ENCODE assay signal across 11 cellular contexts in genomic region chr4:16893141-16893571, GRCh38. TPM values are rescaled to one million over a fixed set of nuclear protein-coding genes. Genes with fewer than 3 reads are reported as not detected.
DNase-seq lines count a peak whose midpoint lies in the region; ATAC-seq and TF ChIP-seq lines count a peak whose summit lies in the region.
"Had no signal": no experiment of that assay in that cellular context is flagged by ENCODE, and none has a peak within 500 bp of the region (broad histone marks: within the 10 kb centered on the region; RNA-seq: fewer than 3 reads in every experiment).

No MANE protein-coding gene starts in this region.

- CTCF ChIA-PET in AG04449 (lab: Yijun Ruan, JAX): interaction anchor here (0.6 to 2.8 kb wide), 6 partner anchors 10 to 431 kb away, joined by 3 to 10 read pairs (median 3); no protein-coding TSS in a partner anchor
- CTCF ChIA-PET in naive thymus-derived CD4-positive, alpha-beta T cell (lab: Charles Lee): interaction anchor here (0.6 kb wide), 1 partner anchor 555 kb away, joined by 6 read pairs; no protein-coding TSS in a partner anchor

- H3K79me2 ChIP-seq in GM23338 (replicated peaks; ENCODE audit: insufficient read depth): peaks cover 94% of the 10 kb centered on the region

- H3K27me3 ChIP-seq in GM23338 (ENCODE audit: insufficient read depth): no peaks in the 10 kb centered on the region
- no peaks in the 10 kb centered on the region for H3K27me3 ChIP-seq in naive thymus-derived CD4-positive, alpha-beta T cell (ENCODE audit: control insufficient read depth in 2 of 2, insufficient read depth in 2 of 2, low read length in 2 of 2)

- DNase-seq in AG04449 (ENCODE audit: low read depth, low spot score): no peak
- peak; percentile 24 for DNase-seq in GM23338 (ENCODE audit: low spot score)
- DNase-seq in chondrocyte (ENCODE audit: low spot score): no peak
- peak in 1 of 9 donors; percentile 7 for DNase-seq in naive thymus-derived CD4-positive, alpha-beta T cell
- DNase-seq in hepatic stellate cell (ENCODE audit: low spot score): no peak
- DNase-seq in NCI-H69 (lab: John Stamatoyannopoulos, UW): no peak
- no peak for DNase-seq in substantia nigra (lab: John Stamatoyannopoulos, UW)
- DNase-seq: activated CD8-positive, alpha-beta memory T cell treated with anti-CD3 and anti-CD28 coated beads, Interleukin-2, amount 50 U/mL, for 4 hours; midbrain; SJCRH30 had no signal

- peak overlapping the region; percentile 24 for H3K4me3 ChIP-seq in AG04449 (ENCODE audit: low read depth, low read length)
- H3K4me3 ChIP-seq in GM23338: peak overlapping the region; percentile 18; the same call in 1 of the 2 replicates
- H3K4me3 ChIP-seq in naive thymus-derived CD4-positive, alpha-beta T cell (ENCODE audit: low read length): no peak overlapping the region
- H3K4me3 ChIP-seq: SJCRH30 had no signal

- no peaks in the 10 kb centered on the region for H3K9me3 Mint-ChIP-seq in GM23338
- no peaks in the 10 kb centered on the region for H3K9me3 Mint-ChIP-seq in chondrocyte (ENCODE audit: low read depth)
- H3K9me3 Mint-ChIP-seq in naive thymus-derived CD4-positive, alpha-beta T cell: no peaks in the 10 kb centered on the region

- H3K36me3 ChIP-seq in GM23338 (ENCODE audit: insufficient read depth): no peaks in the 10 kb centered on the region
- no peaks in the 10 kb centered on the region for H3K36me3 ChIP-seq in naive thymus-derived CD4-positive, alpha-beta T cell (ENCODE audit: control insufficient read depth in 2 of 3, insufficient read depth in 3 of 3, low read length in 3 of 3)
- H3K36me3 ChIP-seq: SJCRH30 had no signal

- H3K9me2 ChIP-seq in GM23338 (ENCODE audit: insufficient read depth): no peaks in the 10 kb centered on the region

- H3K36me3 Mint-ChIP-seq in GM23338 (ENCODE audit: low read depth) (peaks cover 21% of the 10 kb centered on the region; the same call in 2 of the 3 replicates), chondrocyte (ENCODE audit: low read depth) (no peaks in the 10 kb centered on the region)
- no peaks in the 10 kb centered on the region for H3K36me3 Mint-ChIP-seq in naive thymus-derived CD4-positive, alpha-beta T cell

- peaks cover 74% of the 10 kb centered on the region for H3K4me1 ChIP-seq in GM23338 (ENCODE audit: insufficient read depth)
- H3K4me1 ChIP-seq in naive thymus-derived CD4-positive, alpha-beta T cell (ENCODE audit: control insufficient read depth in 2 of 2, insufficient read depth in 2 of 2, low read length in 2 of 2): peaks cover 27 to 32% of the 10 kb centered on the region in 2 donors
- H3K4me1 ChIP-seq: SJCRH30 had no signal

- H3K4me1 Mint-ChIP-seq in GM23338: peaks cover 65% of the 10 kb centered on the region
- peaks cover 41% of the 10 kb centered on the region for H3K4me1 Mint-ChIP-seq in chondrocyte (ENCODE audit: low read depth)
- peaks cover 13 to 75% (median 59%) of the 10 kb centered on the region in 7 donors for H3K4me1 Mint-ChIP-seq in naive thymus-derived CD4-positive, alpha-beta T cell

- H3K4me2 ChIP-seq in GM23338: peak overlapping the region; percentile 89

- H3K4me3 Mint-ChIP-seq in GM23338 (peak overlapping the region; percentile 56), chondrocyte (ENCODE audit: unreplicated experiment) (peak overlapping the region; percentile 52)
- H3K4me3 Mint-ChIP-seq in naive thymus-derived CD4-positive, alpha-beta T cell: peak overlapping the region; percentile 25 to 78 (median 64)

- H2AFZ ChIP-seq in GM23338: no peak overlapping the region

- POLR2A ChIA-PET in AG04449 (lab: Yijun Ruan, JAX): interaction anchor here (0.7 kb wide), 1 partner anchor 18 kb away, joined by 3 read pairs; no protein-coding TSS in a partner anchor
- POLR2A ChIA-PET in naive thymus-derived CD4-positive, alpha-beta T cell (lab: Charles Lee): interaction anchor here (0.6 kb wide), 2 partner anchors 16 to 785 kb away, joined by 3 to 4 read pairs; no protein-coding TSS in a partner anchor

- no peak for ATAC-seq in GM23338
- ATAC-seq in naive thymus-derived CD4-positive, alpha-beta T cell: no peak
- no peak for ATAC-seq in activated CD4-positive, CD25-positive, alpha-beta regulatory T cell treated with anti-CD3 and anti-CD28 coated beads, Interleukin-2, amount 50 U/mL, for 24 hours

- peaks cover 3% of the 10 kb centered on the region for H3K27me3 Mint-ChIP-seq in GM23338 (ENCODE audit: insufficient read depth, low read depth, poor library complexity)
- H3K27me3 Mint-ChIP-seq in chondrocyte (ENCODE audit: low read depth): no peaks in the 10 kb centered on the region
- H3K27me3 Mint-ChIP-seq in naive thymus-derived CD4-positive, alpha-beta T cell: peaks cover 12 to 22% (median 15%) of the 10 kb centered on the region in 5 donors

- no peaks in the 10 kb centered on the region for H3K9me3 ChIP-seq in naive thymus-derived CD4-positive, alpha-beta T cell (ENCODE audit: control insufficient read depth in 2 of 3, low read length in 3 of 3)
- H3K9me3 ChIP-seq: SJCRH30 had no signal

- intact Hi-C loops in naive thymus-derived CD4-positive, alpha-beta T cell (cut with micrococcal nuclease): loop anchor here in 1 of 2 donors (10.0 kb wide), 1 partner anchor 442 kb away; no protein-coding TSS in a partner anchor

- no peaks in the 10 kb centered on the region for H4K20me1 ChIP-seq in GM23338 (replicated peaks; ENCODE audit: insufficient read depth)

- H3F3A ChIP-seq in GM23338 (replicated peaks; ENCODE audit: low read depth): no peaks in the 10 kb centered on the region

- H3K27ac Mint-ChIP-seq in GM23338 (peak overlapping the region; percentile 97), chondrocyte (ENCODE audit: unreplicated experiment) (peak overlapping the region; percentile 53)
- peak overlapping the region; percentile 48 to 86 (median 74) for H3K27ac Mint-ChIP-seq in naive thymus-derived CD4-positive, alpha-beta T cell

- TF ChIP-seq CTCF in AG04449 (IDR thresholded peaks at IDR 0.05; ENCODE audit: insufficient read depth, low read length, missing control alignments): no peak
- no peak for TF ChIP-seq CTCF in GM23338 (conservative IDR thresholded peaks at IDR 0.05; ENCODE audit: low read depth in 2 of 2)
- no peak for TF ChIP-seq CTCF in chondrocyte (IDR thresholded peaks at IDR 0.05)

- H3K27ac ChIP-seq in GM23338 (ENCODE audit: low read depth): peak overlapping the region; percentile 76
- peak overlapping the region; percentile 56 for H3K27ac ChIP-seq in naive thymus-derived CD4-positive, alpha-beta T cell (ENCODE audit: low read depth, low read length)
- H3K27ac ChIP-seq in substantia nigra (ENCODE audit: low read depth, low read length, poor library complexity, severe bottlenecking): no peak overlapping the region
- H3K27ac ChIP-seq: SJCRH30 had no signal

TF ChIP-seq in GM23338, 12 proteins besides CTCF, POLR2A, EP300 and RAD21:
- TF ChIP-seq ETS1 (IDR thresholded peaks at IDR 0.05): no peak
- no peak for TF ChIP-seq ZNF114 (CRISPR knock-in tag; IDR thresholded peaks at IDR 0.05)
- no peak for TF ChIP-seq EZH2phosphoT487 (IDR thresholded peaks at IDR 0.05; ENCODE audit: unreplicated experiment)

RNA-seq across cellular contexts. Expression of gene LDB2, which starts 5.3 kb away (rescaled TPM):
- 80.1 and 89.1 TPM in 2 replicates for total RNA-seq in GM23338 (2014; rRNA removed; shearing (Covaris generic))
- 48.6 and 51.3 TPM in 2 replicates for polyA plus RNA-seq in GM23338 (2016; fragmentation: Nextera tagmentation; extraction: Ambion mirVana)
- 1.5 to 6.3 TPM (median 2.0 TPM) in 3 replicates for total RNA-seq in chondrocyte
- 1 to 10 TPM in 1 of 5 experiments, under 1 TPM in 1, not detected in 3; 0.29 to 1.5 TPM for total RNA-seq in naive thymus-derived CD4-positive, alpha-beta T cell
- polyA plus RNA-seq in naive thymus-derived CD4-positive, alpha-beta T cell: not detected

Comparison
In these comparisons a context has a peak if more than half of its experiments do, and no peak if none do; other contexts are left out.
1. RNA of gene LDB2, which starts 5.3 kb away (total RNA-seq): 80.1 to 89.1 TPM in GM23338; 1.5 to 6.3 TPM in chondrocyte and 0.29 to 1.5 TPM in naive thymus-derived CD4-positive, alpha-beta T cell; every median in the first group is over 10 times any median in the second.
2. Peak in every context shown above with its lines, with median percentiles within 50 percentile points of each other: H3K27ac Mint-ChIP-seq and H3K4me3 Mint-ChIP-seq.